Comparison of ENCODE assay signal across 8 cellular contexts in genomic region chr15:67122816-67123215, GRCh38. TPM values are rescaled to one million over a fixed set of nuclear protein-coding genes. Genes with fewer than 3 reads are reported as not detected.
DNase-seq lines count a peak whose midpoint lies in the region; ATAC-seq and TF ChIP-seq lines count a peak whose summit lies in the region.
"Not testable (repeated sequence)": the region's sequence is repeated elsewhere in the genome, so short reads cannot be mapped to it uniquely, and the experiment has no call there.

No MANE protein-coding gene starts in this region.

- TF ChIP-seq CTCF in body of pancreas (IDR thresholded peaks at IDR 0.05); esophagus muscularis mucosa (IDR thresholded peaks at IDR 0.05); tibial nerve (IDR thresholded peaks at IDR 0.05): not testable (repeated sequence)

- peak overlapping the region; percentile 86 to 99 (median 98) for H3K27ac Mint-ChIP-seq in IgD-negative memory B cell
- peak overlapping the region; percentile 99 for H3K27ac Mint-ChIP-seq in activated CD4-positive, alpha-beta T cell treated with anti-CD3 and anti-CD28 coated beads, Interleukin-2, amount 10 ng/mL, durations not matched to agents 24 days and 14 days
- peak overlapping the region; percentile 97 for H3K27ac Mint-ChIP-seq in memory B cell

- peaks cover 100% of the 10 kb centered on the region in 10 experiments for H3K4me1 ChIP-seq in BLaER1 treated with 17β-estradiol and CSF1 and Interleukin-3, amounts not matched to agents 10 nM and 100 nM
- H3K4me1 ChIP-seq in body of pancreas: peaks cover 77% of the 10 kb centered on the region
- peaks cover 79 to 90% (median 86%) of the 10 kb centered on the region in 4 donors for H3K4me1 ChIP-seq in esophagus muscularis mucosa
- H3K4me1 ChIP-seq in skeletal muscle tissue (ENCODE audit: control insufficient read depth in 3 of 3, insufficient read depth in 3 of 3, low read length in 3 of 3): peaks cover 74 to 90% (median 86%) of the 10 kb centered on the region in 3 donors
- peaks cover 0 to 89% (median 53%) of the 10 kb centered on the region in 4 donors for H3K4me1 ChIP-seq in tibial nerve

- 82 to 98% methylated on average over 4 to 5 of the region's 5 CpGs for WGBS in body of pancreas, 2 donors
- 75% methylated on average over 5 of the region's 5 CpGs for WGBS in esophagus muscularis mucosa
- WGBS in tibial nerve, 2 donors: 77 to 79% methylated on average over 5 of the region's 5 CpGs

- H3K36me3 Mint-ChIP-seq in IgD-negative memory B cell: not testable (repeated sequence)
- peaks cover 39% of the 10 kb centered on the region for H3K36me3 Mint-ChIP-seq in activated CD4-positive, alpha-beta T cell treated with anti-CD3 and anti-CD28 coated beads, Interleukin-2, amount 10 ng/mL, durations not matched to agents 24 days and 14 days (ENCODE audit: low read depth)
- H3K36me3 Mint-ChIP-seq in memory B cell: peaks cover 13% of the 10 kb centered on the region

- H3K36me3 ChIP-seq in BLaER1 treated with 17β-estradiol and CSF1 and Interleukin-3, amounts not matched to agents 10 nM and 100 nM: peaks cover 12 to 76% (median 44%) of the 10 kb centered on the region in 11 experiments; a peak in 21 of 22 replicates
- H3K36me3 ChIP-seq in body of pancreas (replicated peaks in 1 of 2; ENCODE audit: insufficient read depth in 1 of 2, low read depth in 2 of 2); esophagus muscularis mucosa; skeletal muscle tissue (ENCODE audit: control insufficient read depth in 3 of 3, insufficient read depth in 3 of 3, low read length in 3 of 3); tibial nerve: not testable (repeated sequence)

- not testable (repeated sequence) for H3K4me3 ChIP-seq in BLaER1 treated with 17β-estradiol and CSF1 and Interleukin-3, amounts not matched to agents 10 nM and 100 nM; body of pancreas; esophagus muscularis mucosa; skeletal muscle tissue (ENCODE audit: low read length in 3 of 3); tibial nerve

- H3K4me3 Mint-ChIP-seq in IgD-negative memory B cell; activated CD4-positive, alpha-beta T cell treated with anti-CD3 and anti-CD28 coated beads, Interleukin-2, amount 10 ng/mL, durations not matched to agents 24 days and 14 days; memory B cell: not testable (repeated sequence)

- TF ChIP-seq POLR2A in body of pancreas (IDR thresholded peaks at IDR 0.05); esophagus muscularis mucosa (IDR thresholded peaks at IDR 0.05; ENCODE audit: low read depth); tibial nerve (IDR thresholded peaks at IDR 0.05): not testable (repeated sequence)

- DNase-seq in activated CD4-positive, alpha-beta T cell treated with anti-CD3 and anti-CD28 coated beads, Interleukin-2, amount 10 ng/mL, durations not matched to agents 24 days and 14 days; body of pancreas; esophagus muscularis mucosa (ENCODE audit: extremely low spot score); memory B cell (ENCODE audit: low spot score in 2 of 2); tibial nerve (ENCODE audit: low spot score in 2 of 2): not testable (repeated sequence)

- H4K20me1 ChIP-seq in BLaER1 treated with 17β-estradiol and CSF1 and Interleukin-3, amounts not matched to agents 10 nM and 100 nM: peaks cover 21 to 100% (median 56%) of the 10 kb centered on the region in 11 experiments; a peak in 21 of 22 replicates

- not testable (repeated sequence) for TF ChIP-seq EP300 in esophagus muscularis mucosa (IDR thresholded peaks at IDR 0.05); tibial nerve (IDR thresholded peaks at IDR 0.05)

- H3K27me3 ChIP-seq in BLaER1 treated with 17β-estradiol and CSF1 and Interleukin-3, amounts not matched to agents 10 nM and 100 nM; body of pancreas; esophagus muscularis mucosa; skeletal muscle tissue (ENCODE audit: control insufficient read depth in 3 of 3, insufficient read depth in 3 of 3, low read length in 3 of 3); tibial nerve: not testable (repeated sequence)

- H3K9me3 Mint-ChIP-seq in IgD-negative memory B cell; activated CD4-positive, alpha-beta T cell treated with anti-CD3 and anti-CD28 coated beads, Interleukin-2, amount 10 ng/mL, durations not matched to agents 24 days and 14 days; memory B cell: not testable (repeated sequence)

- H3K4me2 ChIP-seq in BLaER1 treated with 17β-estradiol and CSF1 and Interleukin-3, amounts not matched to agents 10 nM and 100 nM: peak overlapping the region; percentile 78 to 97 (median 91)

- H3K27me3 Mint-ChIP-seq in IgD-negative memory B cell; activated CD4-positive, alpha-beta T cell treated with anti-CD3 and anti-CD28 coated beads, Interleukin-2, amount 10 ng/mL, durations not matched to agents 24 days and 14 days; memory B cell: not testable (repeated sequence)

- peak overlapping the region in 10 of 11 experiments; percentile 81 to 95 (median 86); a peak in 19 of 22 replicates for H3K27ac ChIP-seq in BLaER1 treated with 17β-estradiol and CSF1 and Interleukin-3, amounts not matched to agents 10 nM and 100 nM
- H3K27ac ChIP-seq in body of pancreas: peak overlapping the region; percentile 33 to 89 (median 86)
- peak overlapping the region; percentile 84 to 90 (median 86) for H3K27ac ChIP-seq in esophagus muscularis mucosa (replicated peaks in 1 of 4)
- peak overlapping the region; percentile 85 for H3K27ac ChIP-seq in skeletal muscle tissue (ENCODE audit: low read depth, low read length)
- H3K27ac ChIP-seq in tibial nerve: peak overlapping the region in 3 of 4 donors; percentile 88 to 90 (median 90)

- H3K9ac ChIP-seq in BLaER1 treated with 17β-estradiol and CSF1 and Interleukin-3, amounts not matched to agents 10 nM and 100 nM: peak overlapping the region in 3 of 11 experiments; percentile 77 to 84 (median 78); a peak in 5 of 22 replicates
- not testable (repeated sequence) for H3K9ac ChIP-seq in skeletal muscle tissue (ENCODE audit: low read depth in 1 of 3, low read length in 3 of 3)

- intact Hi-C loops in activated CD4-positive, alpha-beta T cell treated with anti-CD3 and anti-CD28 coated beads, Interleukin-2, amount 10 ng/mL, durations not matched to agents 24 days and 14 days (cut with micrococcal nuclease); body of pancreas (cut with DNase I); esophagus muscularis mucosa (cut with DNase I): not testable (repeated sequence)

- H3K9me3 ChIP-seq in BLaER1 treated with 17β-estradiol and CSF1 and Interleukin-3, amounts not matched to agents 10 nM and 100 nM (replicated peaks in 1 of 11); body of pancreas; esophagus muscularis mucosa; skeletal muscle tissue (ENCODE audit: control insufficient read depth in 3 of 3, low read length in 3 of 3); tibial nerve: not testable (repeated sequence)

- not testable (repeated sequence) for ATAC-seq in body of pancreas; memory B cell (ENCODE audit: low read depth)

- peaks cover 47 to 75% (median 71%) of the 10 kb centered on the region in 3 donors for H3K4me1 Mint-ChIP-seq in IgD-negative memory B cell
- H3K4me1 Mint-ChIP-seq in activated CD4-positive, alpha-beta T cell treated with anti-CD3 and anti-CD28 coated beads, Interleukin-2, amount 10 ng/mL, durations not matched to agents 24 days and 14 days: peaks cover 86% of the 10 kb centered on the region
- H3K4me1 Mint-ChIP-seq in memory B cell: peaks cover 55% of the 10 kb centered on the region

RNA-seq across cellular contexts. Expression of gene SMAD3, which starts 57.4 kb away (rescaled TPM):
- polyA plus RNA-seq in IgD-negative memory B cell: 32.4 TPM
- 59.9 and 61.6 TPM in 2 replicates for total RNA-seq in activated CD4-positive, alpha-beta T cell treated with anti-CD3 and anti-CD28 coated beads, Interleukin-2, amount 10 ng/mL, durations not matched to agents 24 days and 14 days
- 10 to 100 TPM; 19.7 to 52.4 TPM for total RNA-seq in body of pancreas
- total RNA-seq in esophagus muscularis mucosa: 10 to 100 TPM; 21.2 to 32.3 (median 24.2) TPM
- total RNA-seq in skeletal muscle tissue: 17.2 TPM
- 10 to 100 TPM; 36.3 to 68.6 (median 44.1) TPM for total RNA-seq in tibial nerve
